16 cellular contexts compared by ENCODE assay signal in genomic region chr2:75707901-75708300, GRCh38. TPM values are rescaled to one million over a fixed set of nuclear protein-coding genes. Genes with fewer than 3 reads are reported as not detected.
DNase-seq lines count a peak whose midpoint lies in the region; ATAC-seq and TF ChIP-seq lines count a peak whose summit lies in the region.
"Had no signal": no experiment of that assay in that cellular context is flagged by ENCODE, and none has a peak within 500 bp of the region (broad histone marks: within the 10 kb centered on the region; RNA-seq: fewer than 3 reads in every experiment).

No MANE protein-coding gene starts in this region.

- no peak overlapping the region for H3K27ac Mint-ChIP-seq in stimulated activated naive CD8-positive, alpha-beta T cell treated with anti-CD3 and anti-CD28 coated beads, Interleukin-15, Interleukin-2, amounts not matched to agents 100 ng/mL and 50 ng/mL, for 24 hours

- peaks cover 47% of the 10 kb centered on the region for H3K36me3 ChIP-seq in SK-N-MC (ENCODE audit: insufficient read depth, low read length)

- H3K9me3 Mint-ChIP-seq in stimulated activated naive CD8-positive, alpha-beta T cell treated with anti-CD3 and anti-CD28 coated beads, Interleukin-15, Interleukin-2, amounts not matched to agents 100 ng/mL and 50 ng/mL, for 24 hours, result no peaks in the 10 kb centered on the region

- TF ChIP-seq CTCF in fibroblast of the aortic adventitia (IDR thresholded peaks at IDR 0.05; ENCODE audit: insufficient read depth, low read length) (no peak), omental fat pad (IDR thresholded peaks at IDR 0.05) (no peak)

- no peaks in the 10 kb centered on the region for H3K9me3 ChIP-seq in SK-N-MC (ENCODE audit: low read depth, low read length)
- H3K9me3 ChIP-seq: tibial nerve had no signal

- H3K27me3 Mint-ChIP-seq in stimulated activated naive CD8-positive, alpha-beta T cell treated with anti-CD3 and anti-CD28 coated beads, Interleukin-15, Interleukin-2, amounts not matched to agents 100 ng/mL and 50 ng/mL, for 24 hours, result no peaks in the 10 kb centered on the region

- 0 out of 2 replicates have a peak overlapping the region, but pooled peaks have one; percentile 5 for H3K27ac ChIP-seq in SK-N-MC
- H3K27ac ChIP-seq: tibial nerve had no signal

- no peak overlapping the region for H3K9ac ChIP-seq in SK-N-MC (ENCODE audit: insufficient read length)

- H3K36me3 Mint-ChIP-seq in stimulated activated naive CD8-positive, alpha-beta T cell treated with anti-CD3 and anti-CD28 coated beads, Interleukin-15, Interleukin-2, amounts not matched to agents 100 ng/mL and 50 ng/mL, for 24 hours (ENCODE audit: low read depth), result peaks cover 46% of the 10 kb centered on the region

- intact Hi-C loops in left cardiac atrium (cut with DNase I), result no loop called here

- H3K4me3 Mint-ChIP-seq in stimulated activated naive CD8-positive, alpha-beta T cell treated with anti-CD3 and anti-CD28 coated beads, Interleukin-15, Interleukin-2, amounts not matched to agents 100 ng/mL and 50 ng/mL, for 24 hours, result peak overlapping the region; percentile 44

- peak overlapping the region; percentile 3; the same call in 1 of the 2 replicates for H3K4me3 ChIP-seq in SK-N-MC
- H3K4me3 ChIP-seq in fibroblast of the aortic adventitia (ENCODE audit: low read depth, low read length), result no peak overlapping the region
- H3K4me3 ChIP-seq: tibial nerve had no signal

- H3K4me1 Mint-ChIP-seq in stimulated activated naive CD8-positive, alpha-beta T cell treated with anti-CD3 and anti-CD28 coated beads, Interleukin-15, Interleukin-2, amounts not matched to agents 100 ng/mL and 50 ng/mL, for 24 hours (ENCODE audit: low read depth), result peaks cover 26% of the 10 kb centered on the region

- DNase-seq in stimulated activated naive CD8-positive, alpha-beta T cell treated with anti-CD3 and anti-CD28 coated beads, Interleukin-15, Interleukin-2, amounts not matched to agents 100 U/mL and 50 U/mL, for 24 hours, result no peak
- DNase-seq in SK-N-MC (ENCODE audit: low read depth, low spot score) (no peak), fibroblast of the aortic adventitia (ENCODE audit: low read depth) (peak; percentile 27), left cardiac atrium (no peak), omental fat pad (ENCODE audit: low spot score) (no peak), NCI-H2081 (lab: John Stamatoyannopoulos, UW) (no peak)
- DNase-seq in activated CD4-positive, CD25-positive, alpha-beta regulatory T cell (lab: John Stamatoyannopoulos, UW), result no peak
- DNase-seq: activated CD4-positive, alpha-beta T cell treated with anti-CD3 and anti-CD28 coated beads for 4 hours; C1 segment of cervical spinal cord; cerebellar nuclear complex; GF-D8; NCI-H1436; NCI-H510A; stimulated activated CD4-positive, alpha-beta T cell treated with anti-CD3 and anti-CD28 coated beads, Interleukin-1b, Interleukin-23, amount 100 ng/mL, for 48 hours had no signal

- no peak for ATAC-seq in stimulated activated naive CD8-positive, alpha-beta T cell treated with anti-CD3 and anti-CD28 coated beads, Interleukin-15, Interleukin-2, amounts not matched to agents 100 U/mL and 50 U/mL, for 24 hours
- ATAC-seq in left cardiac atrium (no peak), omental fat pad (ENCODE audit: low FRiP score) (no peak)

RNA-seq across cellular contexts. Expression of gene GCFC2, which starts 2.8 kb away (rescaled TPM):
- 29.5 and 64.2 TPM in 2 replicates for total RNA-seq in fibroblast of the aortic adventitia (ENCODE audit: low replicate concordance)
- total RNA-seq in left cardiac atrium, result 10 to 100 TPM; 10.4 to 14.7 TPM
- 10 to 100 TPM; 17.1 to 30.4 (median 28.5) TPM for total RNA-seq in omental fat pad
